ENCODE assay signal across 9 cellular contexts in the genomic region with DNA sequence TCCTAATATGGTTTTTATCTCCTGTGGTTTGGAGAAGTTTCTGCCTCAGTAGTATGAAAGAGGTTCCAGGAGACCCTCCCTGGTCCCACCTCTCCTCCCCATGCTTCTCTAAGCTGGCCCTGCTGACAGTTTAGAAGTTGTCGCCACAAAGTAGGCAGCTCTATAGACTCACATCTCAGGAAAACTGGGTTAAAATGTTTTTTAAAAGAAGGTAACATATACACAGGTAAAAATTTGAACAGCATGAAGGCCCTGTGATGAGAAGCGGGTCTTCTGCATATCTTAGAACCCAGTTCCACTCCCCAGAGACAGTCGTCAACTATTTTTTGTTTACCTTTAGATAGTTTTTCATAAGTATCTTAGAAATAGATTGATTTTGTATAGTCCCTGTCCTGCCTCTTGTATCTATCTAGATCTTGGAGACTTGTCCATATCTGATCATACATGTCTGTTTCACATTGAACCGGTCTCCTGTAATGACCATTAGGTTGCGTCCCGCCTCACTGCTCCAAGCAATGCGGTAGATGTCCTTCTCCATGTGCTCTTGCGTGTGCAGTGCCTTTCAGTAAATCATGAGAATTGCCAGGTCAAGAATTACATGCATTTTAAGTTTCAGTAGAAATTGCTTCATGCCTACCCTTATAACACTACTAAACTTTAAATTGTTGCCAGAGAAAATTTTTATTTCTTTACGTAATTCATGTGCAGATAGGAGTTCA. TPM values are rescaled to one million over a fixed set of nuclear protein-coding genes. Genes with fewer than 3 reads are reported as not detected.
DNase-seq lines count a peak whose midpoint lies in the region; ATAC-seq and TF ChIP-seq lines count a peak whose summit lies in the region.
"Had no signal": no experiment of that assay in that cellular context is flagged by ENCODE, and none has a peak within 500 bp of the region (broad histone marks: within the 10 kb centered on the region; RNA-seq: fewer than 3 reads in every experiment).

No MANE protein-coding gene starts in this region.

- TF ChIP-seq CTCF in GM06990 (IDR thresholded peaks at IDR 0.05; ENCODE audit: insufficient read depth, low read length, poor library complexity, severe bottlenecking) (no peak), esophagus muscularis mucosa (IDR thresholded peaks at IDR 0.05) (no peak), progenitor cell of endocrine pancreas (IDR thresholded peaks at IDR 0.05; ENCODE audit: unreplicated experiment) (no peak)

- 87% methylated on average over 9 of the region's 9 CpGs for WGBS in esophagus muscularis mucosa

- ATAC-seq in T-cell (replicated peaks in 1 of 4) (no peak), HG02884 (IDR thresholded peaks at IDR 0.05; ENCODE audit: unreplicated experiment) (no peak), GM19467 (IDR thresholded peaks at IDR 0.05; ENCODE audit: unreplicated experiment) (no peak)

- H3K27me3 Mint-ChIP-seq in T-cell (no peaks in the 10 kb centered on the region), progenitor cell of endocrine pancreas (no peaks in the 10 kb centered on the region)

- H3K27ac ChIP-seq in esophagus muscularis mucosa (replicated peaks in 1 of 4): peak overlapping the region; percentile 88 to 93 (median 92)

- no peak for TF ChIP-seq POLR2A in esophagus muscularis mucosa (IDR thresholded peaks at IDR 0.05; ENCODE audit: low read depth)

- intact Hi-C loops in esophagus muscularis mucosa (cut with DNase I): loop anchor here (5.0 kb wide), 4 partner anchors 47 to 193 kb away; no protein-coding TSS in a partner anchor

- H3K27me3 ChIP-seq in GM06990 (replicated peaks; ENCODE audit: control insufficient read depth, insufficient read depth, low read length): no peaks in the 10 kb centered on the region
- H3K27me3 ChIP-seq in esophagus muscularis mucosa: no peaks in the 10 kb centered on the region

- H3K4me3 Mint-ChIP-seq in T-cell (peak overlapping the region; percentile 86 to 92 (median 88)), progenitor cell of endocrine pancreas (ENCODE audit: low read depth) (peak overlapping the region; percentile 88)

- CTCF ChIA-PET in T-cell (lab: Charles Lee): interaction anchor here (1.0 to 2.7 kb wide), 3 partner anchors 145 to 195 kb away, joined by 4 to 8 read pairs (median 6); partner anchors contain the start of gene SMNDC1 (in 1 of the 2)

- H3K9me3 ChIP-seq in esophagus muscularis mucosa: no peaks in the 10 kb centered on the region

- H3K4me1 ChIP-seq in esophagus muscularis mucosa: peaks cover 73 to 86% (median 84%) of the 10 kb centered on the region in 4 donors

- H3K4me1 Mint-ChIP-seq in T-cell (peaks cover 79 to 82% (median 81%) of the 10 kb centered on the region in 3 donors), progenitor cell of endocrine pancreas (ENCODE audit: low read depth) (peaks cover 60% of the 10 kb centered on the region)

- H3K27ac Mint-ChIP-seq in T-cell (peak overlapping the region; percentile 86 to 97), progenitor cell of endocrine pancreas (peak overlapping the region; percentile 95)

- TF ChIP-seq EP300 in esophagus muscularis mucosa (IDR thresholded peaks at IDR 0.05): no peak

- DNase-seq in GM06990 (ENCODE audit: extremely low read depth, insufficient read length) (no peak), T-cell (no peak), esophagus muscularis mucosa (ENCODE audit: extremely low spot score) (no peak), progenitor cell of endocrine pancreas (ENCODE audit: low spot score, unreplicated experiment) (no peak), mucosa of gallbladder (ENCODE audit: low spot score) (no peak), NCI-H524 treated with DMSO at 0.1 percent for 48 hours (lab: John Stamatoyannopoulos, UW) (no peak)
- DNase-seq: NCI-H2227 treated with DMSO at 0.1 percent for 48 hours had no signal

- no peaks in the 10 kb centered on the region for H3K36me3 ChIP-seq in GM06990 (ENCODE audit: control insufficient read depth, insufficient read depth, low read length)
- H3K36me3 ChIP-seq in esophagus muscularis mucosa: no peaks in the 10 kb centered on the region

- POLR2A ChIA-PET in T-cell (lab: Charles Lee): interaction anchor here (0.6 to 0.9 kb wide), 2 partner anchors 145 to 195 kb away, joined by 4 read pairs; partner anchors contain the start of gene SMNDC1 (in 1 of the 2)

- H3K36me3 Mint-ChIP-seq in T-cell (peaks cover 4% of the 10 kb centered on the region), progenitor cell of endocrine pancreas (ENCODE audit: insufficient read depth) (peaks cover 12% of the 10 kb centered on the region)

- H3K4me3 ChIP-seq in GM06990 (replicated peaks; ENCODE audit: low read depth, low read length) (peak overlapping the region; percentile 93), esophagus muscularis mucosa (peak overlapping the region in 3 of 4 donors; percentile 73 to 83 (median 82))

- H3K9me3 Mint-ChIP-seq in T-cell (no peaks in the 10 kb centered on the region), progenitor cell of endocrine pancreas (ENCODE audit: low read depth) (no peaks in the 10 kb centered on the region)

RNA-seq across cellular contexts. Expression of gene DUSP5, which starts 2.2 kb away (rescaled TPM):
- total RNA-seq in T-cell (10 to 100 TPM in 2 of 5 donors, 1 to 10 TPM in 3; 6.6 to 69.5 (median 9.6) TPM), esophagus muscularis mucosa (10 to 100 TPM in 1 of 4 donors, 1 to 10 TPM in 3; 3.8 to 25.7 (median 4.6) TPM), progenitor cell of endocrine pancreas (92.9 and 97.9 TPM in 2 replicates), mucosa of gallbladder (15.9 TPM)
